ENCODE assay signal across 1 cellular context in genomic region chr11:45900175-45900800, GRCh38.
TF ChIP-seq lines count a peak whose summit lies in the region.
"Not testable (repeated sequence)": the region's sequence is repeated elsewhere in the genome, so short reads cannot be mapped to it uniquely, and the experiment has no call there.

No MANE protein-coding gene starts in this region.

TF ChIP-seq in HepG2, 621 proteins besides CTCF, POLR2A, EP300 and RAD21:
- TF ChIP-seq ZFX (CRISPR knock-in tag; IDR thresholded peaks at IDR 0.05; ENCODE audit: low read depth), result peak; percentile 56; the same call in 1 of the 2 replicates
- TF ChIP-seq ARID4A (CRISPR knock-in tag; IDR thresholded peaks at IDR 0.05; ENCODE audit: borderline replicate concordance), result peak; percentile 28; the same call in 1 of the 2 replicates
- not testable (repeated sequence) for TF ChIP-seq NONO (IDR thresholded peaks at IDR 0.05)
- 0 out of 2 replicates have a peak, but pooled peaks have one; percentile 30 for TF ChIP-seq NONO (CRISPR knock-in tag; conservative IDR thresholded peaks at IDR 0.05)
- TF ChIP-seq, protein P1, sequence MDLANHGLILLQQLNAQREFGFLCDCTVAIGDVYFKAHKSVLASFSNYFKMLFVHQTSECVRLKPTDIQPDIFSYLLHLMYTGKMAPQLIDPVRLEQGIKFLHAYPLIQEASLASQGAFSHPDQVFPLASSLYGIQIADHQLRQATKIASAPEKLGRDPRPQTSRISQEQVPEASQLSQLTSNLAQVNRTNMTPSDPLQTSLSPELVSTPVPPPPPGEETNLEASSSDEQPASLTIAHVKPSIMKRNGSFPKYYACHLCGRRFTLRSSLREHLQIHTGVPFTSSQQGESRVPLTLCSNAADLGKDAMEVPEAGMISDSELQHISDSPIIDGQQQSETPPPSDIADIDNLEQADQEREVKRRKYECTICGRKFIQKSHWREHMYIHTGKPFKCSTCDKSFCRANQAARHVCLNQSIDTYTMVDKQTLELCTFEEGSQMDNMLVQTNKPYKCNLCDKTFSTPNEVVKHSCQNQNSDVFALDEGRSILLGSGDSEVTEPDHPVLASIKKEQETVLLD (CRISPR knock-in tag; IDR thresholded peaks at IDR 0.05; ENCODE audit: low read depth), result 0 out of 2 replicates have a peak, but pooled peaks have one; percentile 31
- peak; percentile 60; the same call in 1 of the 2 replicates for TF ChIP-seq ZFY (CRISPR knock-in tag; IDR thresholded peaks at IDR 0.05)
- TF ChIP-seq, protein P2, sequence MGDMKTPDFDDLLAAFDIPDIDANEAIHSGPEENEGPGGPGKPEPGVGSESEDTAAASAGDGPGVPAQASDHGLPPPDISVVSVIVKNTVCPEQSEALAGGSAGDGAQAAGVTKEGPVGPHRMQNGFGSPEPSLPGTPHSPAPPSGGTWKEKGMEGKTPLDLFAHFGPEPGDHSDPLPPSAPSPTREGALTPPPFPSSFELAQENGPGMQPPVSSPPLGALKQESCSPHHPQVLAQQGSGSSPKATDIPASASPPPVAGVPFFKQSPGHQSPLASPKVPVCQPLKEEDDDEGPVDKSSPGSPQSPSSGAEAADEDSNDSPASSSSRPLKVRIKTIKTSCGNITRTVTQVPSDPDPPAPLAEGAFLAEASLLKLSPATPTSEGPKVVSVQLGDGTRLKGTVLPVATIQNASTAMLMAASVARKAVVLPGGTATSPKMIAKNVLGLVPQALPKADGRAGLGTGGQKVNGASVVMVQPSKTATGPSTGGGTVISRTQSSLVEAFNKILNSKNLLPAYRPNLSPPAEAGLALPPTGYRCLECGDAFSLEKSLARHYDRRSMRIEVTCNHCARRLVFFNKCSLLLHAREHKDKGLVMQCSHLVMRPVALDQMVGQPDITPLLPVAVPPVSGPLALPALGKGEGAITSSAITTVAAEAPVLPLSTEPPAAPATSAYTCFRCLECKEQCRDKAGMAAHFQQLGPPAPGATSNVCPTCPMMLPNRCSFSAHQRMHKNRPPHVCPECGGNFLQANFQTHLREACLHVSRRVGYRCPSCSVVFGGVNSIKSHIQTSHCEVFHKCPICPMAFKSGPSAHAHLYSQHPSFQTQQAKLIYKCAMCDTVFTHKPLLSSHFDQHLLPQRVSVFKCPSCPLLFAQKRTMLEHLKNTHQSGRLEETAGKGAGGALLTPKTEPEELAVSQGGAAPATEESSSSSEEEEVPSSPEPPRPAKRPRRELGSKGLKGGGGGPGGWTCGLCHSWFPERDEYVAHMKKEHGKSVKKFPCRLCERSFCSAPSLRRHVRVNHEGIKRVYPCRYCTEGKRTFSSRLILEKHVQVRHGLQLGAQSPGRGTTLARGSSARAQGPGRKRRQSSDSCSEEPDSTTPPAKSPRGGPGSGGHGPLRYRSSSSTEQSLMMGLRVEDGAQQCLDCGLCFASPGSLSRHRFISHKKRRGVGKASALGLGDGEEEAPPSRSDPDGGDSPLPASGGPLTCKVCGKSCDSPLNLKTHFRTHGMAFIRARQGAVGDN (CRISPR knock-in tag; IDR thresholded peaks at IDR 0.05), result peak; percentile 22; the same call in 1 of the 2 replicates
